In genomic region chr10:104080762-104081161, GRCh38 we compare ENCODE assay signal across 8 cellular contexts. TPM values are rescaled to one million over a fixed set of nuclear protein-coding genes. Genes with fewer than 3 reads are reported as not detected.
A peak's percentile ranks its signal among the peaks of the same experiment; 100 is the strongest.
DNase-seq lines count a peak whose midpoint lies in the region; ATAC-seq and TF ChIP-seq lines count a peak whose summit lies in the region.

No MANE protein-coding gene starts in this region.

- H3K36me3 Mint-ChIP-seq in activated CD8-positive, alpha-beta memory T cell treated with anti-CD3 and anti-CD28 coated beads, Interleukin-2, amount 10 ng/mL, durations not matched to agents 7 days and 5 days = no peaks in the 10 kb centered on the region
- H3K36me3 Mint-ChIP-seq in stimulated activated naive B cell treated with anti-CD40 and anti-IgM and Interleukin-4, amounts not matched to agents 10 μg/mL and 1 μg/mL and 100 μg/mL, for 72 hours = no peaks in the 10 kb centered on the region

- no peaks in the 10 kb centered on the region for H3K9me3 ChIP-seq in MG63
- no peaks in the 10 kb centered on the region for H3K9me3 ChIP-seq in gastrocnemius medialis

- H3K27me3 ChIP-seq in MG63 (no peaks in the 10 kb centered on the region), gastrocnemius medialis (no peaks in the 10 kb centered on the region)

- H3K36me3 ChIP-seq in MG63 (no peaks in the 10 kb centered on the region), gastrocnemius medialis (no peaks in the 10 kb centered on the region)

- TF ChIP-seq CTCF in gastrocnemius medialis (IDR thresholded peaks at IDR 0.05 in 4 of 5, conservative IDR thresholded peaks at IDR 0.05 in 1 of 5) = peak in 1 of 5 experiments; percentile 16

- in situ Hi-C loops in gastrocnemius medialis (cut with MboI; ENCODE audit: low sequenced_read_pairs in 4 of 4) = no loop called here

- H3K4me1 Mint-ChIP-seq in activated CD8-positive, alpha-beta memory T cell treated with anti-CD3 and anti-CD28 coated beads, Interleukin-2, amount 10 ng/mL, durations not matched to agents 7 days and 5 days = no peaks in the 10 kb centered on the region
- H3K4me1 Mint-ChIP-seq in stimulated activated naive B cell treated with anti-CD40 and anti-IgM and Interleukin-4, amounts not matched to agents 10 μg/mL and 1 μg/mL and 100 μg/mL, for 72 hours = no peaks in the 10 kb centered on the region

- H3K4me3 ChIP-seq in MG63 (no peak overlapping the region), gastrocnemius medialis (no peak overlapping the region)

- peak; percentile 49 for ATAC-seq in activated CD8-positive, alpha-beta memory T cell treated with anti-CD3 and anti-CD28 coated beads, Interleukin-2, amount 10 ng/mL, durations not matched to agents 7 days and 5 days
- ATAC-seq in stimulated activated naive B cell treated with anti-CD40 and anti-IgM and Interleukin-4, amounts not matched to agents 10 μg/mL and 1 μg/mL and 100 μg/mL, for 72 hours (replicated peaks) = no peak
- no peak for ATAC-seq in gastrocnemius medialis

- peaks cover 4 to 7% of the 10 kb centered on the region in 2 donors for H3K4me1 ChIP-seq in gastrocnemius medialis

- H3K27ac Mint-ChIP-seq in activated CD8-positive, alpha-beta memory T cell treated with anti-CD3 and anti-CD28 coated beads, Interleukin-2, amount 10 ng/mL, durations not matched to agents 7 days and 5 days = no peak overlapping the region
- H3K27ac Mint-ChIP-seq in stimulated activated naive B cell treated with anti-CD40 and anti-IgM and Interleukin-4, amounts not matched to agents 10 μg/mL and 1 μg/mL and 100 μg/mL, for 72 hours = no peak overlapping the region

- intact Hi-C loops in gastrocnemius medialis (cut with DNase I; ENCODE audit: low total_unique reads) = no loop called here

- CTCF ChIA-PET in activated CD8-positive, alpha-beta memory T cell treated with anti-CD3 and anti-CD28 coated beads, Interleukin-2, amount 10 ng/mL, durations not matched to agents 7 days and 5 days (lab: Charles Lee) = interaction anchor here (0.6 to 5.2 kb wide), 9 partner anchors 9 to 368 kb away, joined by 3 to 28 read pairs (median 3); no protein-coding TSS in a partner anchor

- H3K27me3 Mint-ChIP-seq in activated CD8-positive, alpha-beta memory T cell treated with anti-CD3 and anti-CD28 coated beads, Interleukin-2, amount 10 ng/mL, durations not matched to agents 7 days and 5 days = no peaks in the 10 kb centered on the region
- peaks cover 0 to 5% of the 10 kb centered on the region in 2 donors for H3K27me3 Mint-ChIP-seq in stimulated activated naive B cell treated with anti-CD40 and anti-IgM and Interleukin-4, amounts not matched to agents 10 μg/mL and 1 μg/mL and 100 μg/mL, for 72 hours

- H3K27ac ChIP-seq in gastrocnemius medialis = no peak overlapping the region

- H3K9me3 Mint-ChIP-seq in activated CD8-positive, alpha-beta memory T cell treated with anti-CD3 and anti-CD28 coated beads, Interleukin-2, amount 10 ng/mL, durations not matched to agents 7 days and 5 days (ENCODE audit: low read depth) = no peaks in the 10 kb centered on the region
- no peaks in the 10 kb centered on the region for H3K9me3 Mint-ChIP-seq in stimulated activated naive B cell treated with anti-CD40 and anti-IgM and Interleukin-4, amounts not matched to agents 10 μg/mL and 1 μg/mL and 100 μg/mL, for 72 hours

- no peak for TF ChIP-seq POLR2A in gastrocnemius medialis (IDR thresholded peaks at IDR 0.05)

- no peak for DNase-seq in activated CD8-positive, alpha-beta memory T cell treated with anti-CD3 and anti-CD28 coated beads, Interleukin-2, amount 10 ng/mL, durations not matched to agents 7 days and 5 days
- no peak for DNase-seq in activated CD8-positive, alpha-beta memory T cell treated with anti-CD3 and anti-CD28 coated beads, Interleukin-2, amount 50 U/mL, for 4 hours
- DNase-seq in NCI-H2107 treated with DMSO at 0.1 percent for 48 hours (lab: John Stamatoyannopoulos, UW; ENCODE audit: unreplicated experiment) (peak; percentile 62), dermis blood vessel endothelial cell (peak; percentile 74), pons (ENCODE audit: low spot score) (peak; percentile 32), MG63 (no peak), gastrocnemius medialis (no peak)
- DNase-seq in stimulated activated naive B cell treated with anti-CD40 and anti-IgM and Interleukin-4, amounts not matched to agents 10 μg/mL and 1 μg/mL and 100 μg/mL, for 72 hours = no peak

- H3K4me3 Mint-ChIP-seq in activated CD8-positive, alpha-beta memory T cell treated with anti-CD3 and anti-CD28 coated beads, Interleukin-2, amount 10 ng/mL, durations not matched to agents 7 days and 5 days = no peak overlapping the region
- H3K4me3 Mint-ChIP-seq in stimulated activated naive B cell treated with anti-CD40 and anti-IgM and Interleukin-4, amounts not matched to agents 10 μg/mL and 1 μg/mL and 100 μg/mL, for 72 hours = no peak overlapping the region

RNA-seq across cellular contexts. Expression of gene COL17A1, which starts 4.9 kb away (rescaled TPM):
- not detected for total RNA-seq in activated CD8-positive, alpha-beta memory T cell treated with anti-CD3 and anti-CD28 coated beads, Interleukin-2, amount 10 ng/mL, durations not matched to agents 7 days and 5 days
- total RNA-seq in dermis blood vessel endothelial cell (0.34 and 0.84 TPM in 2 replicates), gastrocnemius medialis (under 1 TPM in 1 of 4 donors, not detected in 3; 0.63 TPM)
- 0.30 and 0.74 TPM in 2 replicates for total RNA-seq in MG63 (2014; rRNA removed; shearing (Covaris generic); ENCODE audit: low replicate concordance)

RNA-seq across cellular contexts. Expression of gene SFR1, which starts 41.2 kb away (rescaled TPM):
- 10 to 100 TPM; 14.9 to 17.4 TPM for total RNA-seq in activated CD8-positive, alpha-beta memory T cell treated with anti-CD3 and anti-CD28 coated beads, Interleukin-2, amount 10 ng/mL, durations not matched to agents 7 days and 5 days
- total RNA-seq in dermis blood vessel endothelial cell (7.0 and 10.0 TPM in 2 replicates), gastrocnemius medialis (1 to 10 TPM; 2.4 to 7.7 (median 4.7) TPM)
- 6.6 and 11.1 TPM in 2 replicates for total RNA-seq in MG63 (2014; rRNA removed; shearing (Covaris generic); ENCODE audit: low replicate concordance)

Comparison
In these comparisons a context has a peak if more than half of its experiments do, and no peak if none do; other contexts are left out.
1. DNase-seq: peak in NCI-H2107 treated with DMSO at 0.1 percent for 48 hours (single experiment), dermis blood vessel endothelial cell (single experiment) and pons (single experiment); none in activated CD8-positive, alpha-beta memory T cell treated with anti-CD3 and anti-CD28 coated beads, Interleukin-2, amount 10 ng/mL, durations not matched to agents 7 days and 5 days (single experiment), activated CD8-positive, alpha-beta memory T cell treated with anti-CD3 and anti-CD28 coated beads, Interleukin-2, amount 50 U/mL, for 4 hours (single experiment), MG63 (single experiment), stimulated activated naive B cell treated with anti-CD40 and anti-IgM and Interleukin-4, amounts not matched to agents 10 μg/mL and 1 μg/mL and 100 μg/mL, for 72 hours (single experiment) and gastrocnemius medialis (0 of 2).